ENCODE assay signal across 27 cellular contexts in the genomic region with DNA sequence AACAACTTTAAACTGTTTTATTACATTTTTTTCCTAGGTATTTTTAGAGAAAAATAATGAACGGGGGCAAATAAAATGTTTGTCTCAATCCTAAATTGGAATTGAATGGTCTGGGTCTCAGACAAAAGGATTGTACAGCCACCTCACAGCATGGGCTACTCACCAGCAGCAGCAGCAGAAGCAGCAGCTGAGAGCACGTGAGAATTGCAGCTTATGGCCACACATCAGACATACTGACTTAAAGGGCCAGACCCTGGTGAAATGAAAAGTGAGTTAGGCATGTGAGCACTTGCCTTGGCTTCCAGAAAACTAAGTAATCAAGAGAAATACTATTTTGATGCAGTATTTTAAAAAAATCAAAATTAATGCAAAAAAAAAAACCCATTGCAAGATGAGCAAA. TPM values are rescaled to one million over a fixed set of nuclear protein-coding genes. Genes with fewer than 3 reads are reported as not detected.
DNase-seq lines count a peak whose midpoint lies in the region; ATAC-seq, FAIRE-seq and TF ChIP-seq lines count a peak whose summit lies in the region.
"Had no signal": no experiment of that assay in that cellular context is flagged by ENCODE, and none has a peak within 500 bp of the region (broad histone marks: within the 10 kb centered on the region; RNA-seq: fewer than 3 reads in every experiment).

No MANE protein-coding gene starts in this region.

- no peak overlapping the region for H3K4me3 ChIP-seq in K562
- H3K4me3 ChIP-seq in mesenchymal stem cell (ENCODE audit: insufficient read depth in 1 of 2, low read depth in 1 of 2, low read length in 2 of 2): no peak overlapping the region
- H3K4me3 ChIP-seq in testis: no peak overlapping the region
- H3K4me3 ChIP-seq: body of pancreas, mucosa of descending colon, tibial artery had no signal

- no peak for FAIRE-seq in K562 (lab: Jason Lieb, UNC)

- no peak overlapping the region for H2BK12ac ChIP-seq in mesenchymal stem cell (ENCODE audit: low read length in 2 of 2)

- no peak overlapping the region for H2BK5ac ChIP-seq in mesenchymal stem cell (ENCODE audit: low read depth, low read length, poor library complexity, severe bottlenecking)

- TF ChIP-seq EP300 in K562 (IDR thresholded peaks at IDR 0.05; ENCODE audit: low read length): no peak

- DNase-seq in D341Med (ENCODE audit: low spot score): peak; percentile 52
- peak; percentile 16 for DNase-seq in HEK293T (ENCODE audit: extremely low spot score)
- peak in 1 of 4 experiments; percentile 15 for DNase-seq in K562 (ENCODE audit: extremely low read depth in 1 of 4, low spot score in 3 of 4)
- peak; percentile 11 for DNase-seq in mesenchymal stem cell
- DNase-seq in testis: no peak
- DNase-seq in activated CD4-positive, alpha-beta T cell treated with anti-CD3 and anti-CD28 coated beads for 48 hours: no peak
- DNase-seq in NCI-H2107 (lab: John Stamatoyannopoulos, UW): no peak
- DNase-seq: activated CD4-positive, CD25-positive, alpha-beta regulatory T cell treated with anti-CD3 and anti-CD28 coated beads, Interleukin-2, amount 50 U/mL, for 72 hours; activated gamma-delta T cell; body of pancreas; CD4-positive, CD25-positive, alpha-beta regulatory T cell; DMS153; foreskin keratinocyte; GDM1; hippocampal formation; KBM-7; mucosa of descending colon; NCI-H187 treated with DMSO at 0.1 percent for 48 hours; NCI-H2227 treated with DMSO at 0.1 percent for 48 hours; NCI-H774; nephron progenitor cell; posterior cingulate gyrus; SHP77 treated with DMSO at 0.1 percent for 48 hours; stimulated activated naive CD8-positive, alpha-beta T cell treated with anti-CD3 and anti-CD28 coated beads, Interleukin-15, amount 100 ng/mL, for 72 hours; T-cell; tibial artery had no signal

- TF ChIP-seq CTCF in K562 (IDR thresholded peaks at IDR 0.05 in 2 of 3, conservative IDR thresholded peaks at IDR 0.05 in 1 of 3; ENCODE audit: insufficient read depth in 2 of 3, low read depth in 1 of 3, low read length in 3 of 3) (no peak), testis (IDR thresholded peaks at IDR 0.05) (no peak)

- POLR2A ChIA-PET in HEK293T (lab: Yijun Ruan, JAX): no interaction called here
- POLR2A ChIA-PET in K562 (lab: Yijun Ruan, JAX): no interaction called here

- peak; percentile 68 for ATAC-seq in K562
- ATAC-seq: body of pancreas; foreskin keratinocyte; mucosa of descending colon; stimulated activated naive CD8-positive, alpha-beta T cell treated with anti-CD3 and anti-CD28 coated beads, Interleukin-15, amount 100 ng/mL, for 72 hours; T-cell had no signal

- H3K9ac ChIP-seq in K562 (ENCODE audit: insufficient read depth in 1 of 2, low read depth in 2 of 2, low read length in 2 of 2): no peak overlapping the region
- no peak overlapping the region for H3K9ac ChIP-seq in mesenchymal stem cell (ENCODE audit: low read length)

- H4K8ac ChIP-seq in mesenchymal stem cell (ENCODE audit: low read length): no peak overlapping the region

- no peaks in the 10 kb centered on the region for H3K79me1 ChIP-seq in mesenchymal stem cell (replicated peaks; ENCODE audit: low read length, poor library complexity, severe bottlenecking)

- H3K9me1 ChIP-seq in K562 (ENCODE audit: control insufficient read depth, insufficient read depth, low read length): no peaks in the 10 kb centered on the region

- H2AFZ ChIP-seq in K562 (ENCODE audit: low read depth, low read length) (no peak overlapping the region), mesenchymal stem cell (ENCODE audit: low read depth, low read length) (no peak overlapping the region)

- 8% methylated on average over 2 of the region's 2 CpGs for WGBS in K562 (ENCODE audit: insufficient coverage, low coverage, missing lambda C conversion rate)
- WGBS in mesenchymal stem cell: 75% methylated on average over 2 of the region's 2 CpGs
- 60 to 64% methylated on average over 2 of the region's 2 CpGs for WGBS in testis, 2 donors

- no peak for TF ChIP-seq POLR2A in K562 (conservative IDR thresholded peaks at IDR 0.05)
- TF ChIP-seq POLR2A in testis (IDR thresholded peaks at IDR 0.05): no peak

- no peak for TF ChIP-seq RAD21 in K562 (CRISPR knock-in tag; conservative IDR thresholded peaks at IDR 0.05 in 1 of 2, IDR thresholded peaks at IDR 0.05 in 1 of 2)

- H3K4ac ChIP-seq in mesenchymal stem cell (ENCODE audit: low read depth in 1 of 2, low read length in 2 of 2): no peak overlapping the region

- H4K20me1 ChIP-seq in K562 (replicated peaks; ENCODE audit: control insufficient read depth, insufficient read depth, low read length): no peaks in the 10 kb centered on the region

- H2BK120ac ChIP-seq in mesenchymal stem cell (ENCODE audit: low read depth, low read length): no peak overlapping the region

- no peak overlapping the region for H3K4me2 ChIP-seq in K562 (ENCODE audit: insufficient read depth, low read length)
- no peak overlapping the region for H3K4me2 ChIP-seq in mesenchymal stem cell (ENCODE audit: low read length, poor library complexity, severe bottlenecking)

- H3K4me1 ChIP-seq in K562 (replicated peaks in 1 of 2; ENCODE audit: control insufficient read depth in 2 of 2, insufficient read depth in 2 of 2, low read length in 2 of 2) (no peaks in the 10 kb centered on the region), mesenchymal stem cell (ENCODE audit: control insufficient read depth, insufficient read depth, low read depth, low read length) (peaks cover 2% of the 10 kb centered on the region), testis (no peaks in the 10 kb centered on the region)
- H3K4me1 ChIP-seq: body of pancreas, foreskin keratinocyte, tibial artery had no signal

- H3K27ac ChIP-seq in K562 (ENCODE audit: extremely low read depth, low read depth, low read length) (no peak overlapping the region), mesenchymal stem cell (ENCODE audit: low read length, poor library complexity, severe bottlenecking) (no peak overlapping the region), testis (no peak overlapping the region)
- H3K27ac ChIP-seq: body of pancreas, epithelial cell of prostate, foreskin keratinocyte, tibial artery had no signal

- no TSS peak for BruUV-seq in K562 (replicated peaks; lab: Mats Ljungman, UMichigan)

- H3K27me3 ChIP-seq in K562 (ENCODE audit: control insufficient read depth in 2 of 2, insufficient read depth in 2 of 2, low read length in 2 of 2) (no peaks in the 10 kb centered on the region), mesenchymal stem cell (ENCODE audit: control insufficient read depth in 1 of 2, insufficient read depth in 1 of 2, low read length in 2 of 2) (no peaks in the 10 kb centered on the region), testis (no peaks in the 10 kb centered on the region)
- H3K27me3 ChIP-seq: body of pancreas, foreskin keratinocyte, tibial artery had no signal

- H2AK5ac ChIP-seq in mesenchymal stem cell (ENCODE audit: low read length, severe bottlenecking): no peak overlapping the region

- H3K79me2 ChIP-seq in K562 (ENCODE audit: control insufficient read depth, insufficient read depth, low read length): no peaks in the 10 kb centered on the region

- no peaks in the 10 kb centered on the region for H3K36me3 ChIP-seq in K562 (ENCODE audit: control insufficient read depth, insufficient read depth, low read length)
- no peaks in the 10 kb centered on the region for H3K36me3 ChIP-seq in mesenchymal stem cell (ENCODE audit: control insufficient read depth in 1 of 2, insufficient read depth in 2 of 2, low read depth in 1 of 2, low read length in 2 of 2)
- H3K36me3 ChIP-seq in testis (ENCODE audit: low read depth, missing control alignments): no peaks in the 10 kb centered on the region
- H3K36me3 ChIP-seq: tibial artery had no signal

- no peak overlapping the region for H4K91ac ChIP-seq in mesenchymal stem cell (ENCODE audit: low read length)

- H3K9me3 ChIP-seq in K562 (replicated peaks; ENCODE audit: control insufficient read depth, insufficient read depth, low read depth, low read length) (no peaks in the 10 kb centered on the region), mesenchymal stem cell (ENCODE audit: control insufficient read depth, low read length) (no peaks in the 10 kb centered on the region), testis (no peaks in the 10 kb centered on the region)
- H3K9me3 ChIP-seq: body of pancreas, mucosa of descending colon, tibial artery had no signal

- intact Hi-C loops in K562 (cut with micrococcal nuclease): no loop called here
- intact Hi-C loops in testis (cut with DNase I; ENCODE audit: low total_unique reads): no loop called here

- no peak overlapping the region for H3K23ac ChIP-seq in mesenchymal stem cell (ENCODE audit: low read length in 2 of 2)

- H3K14ac ChIP-seq in mesenchymal stem cell (ENCODE audit: low read length in 2 of 2): no peak overlapping the region

- no peak overlapping the region for H2BK15ac ChIP-seq in mesenchymal stem cell (ENCODE audit: low read depth, poor library complexity, severe bottlenecking)

- CTCF ChIA-PET in HEK293T (lab: Yijun Ruan, JAX): no interaction called here
- CTCF ChIA-PET in K562 (lab: Yijun Ruan, JAX; ENCODE audit: low intra/inter-chr PET ratio): no interaction called here

- in situ Hi-C loops in K562 (cut with MboI): no loop called here

- no peak overlapping the region for H3K18ac ChIP-seq in mesenchymal stem cell (ENCODE audit: low read depth in 1 of 2, low read length in 2 of 2)

TF ChIP-seq in HEK293T, 16 proteins besides CTCF, POLR2A, EP300 and RAD21 (continues in another document):
- TF ChIP-seq HDGF (IDR thresholded peaks at IDR 0.05; ENCODE audit: borderline replicate concordance): no peak

RNA-seq across cellular contexts. Expression of a gene that starts 56.6 kb away (rescaled TPM):
- total RNA-seq in K562 (2011; cell fraction: chromatin; rRNA removed; ENCODE audit: low replicate concordance): 23.6 and 58.4 TPM in 2 replicates
- 11.5 and 13.7 TPM in 2 replicates for total RNA-seq in K562 (2011; cell fraction: nucleolus; rRNA removed)
- 23.2 and 30.4 TPM in 2 replicates for total RNA-seq in K562 (2011; cell fraction: nucleoplasm; rRNA removed)
- total RNA-seq in K562 (2014; rRNA removed): 7.7 and 11.1 TPM in 2 replicates
- total RNA-seq in K562 (2014; rRNA removed; fragmentation: Illumina TruSeq; extraction: Trizol): 16.2 and 19.7 TPM in 2 replicates
- 12.6 and 13.7 TPM in 2 replicates for total RNA-seq in K562 (2015; rRNA removed; fragmentation: Illumina TruSeq; extraction: Trizol)
- total RNA-seq in K562 (2021): 9.3 and 14.1 TPM in 2 replicates
- polyA plus RNA-seq in K562 (2011; rRNA removed): 20.3 and 25.0 TPM in 2 replicates
- 4.5 and 11.3 TPM in 2 replicates for polyA plus RNA-seq in K562 (2011; cell fraction: cytosol; rRNA removed)
- 14.2 and 26.2 TPM in 2 replicates for polyA plus RNA-seq in K562 (2011; cell fraction: nucleus; rRNA removed)
- 6.4 and 6.5 TPM in 2 replicates for polyA plus RNA-seq in K562 (2012)
- polyA plus RNA-seq in K562 (2014; fragmentation: Illumina TruSeq; extraction: Trizol): 11.2 and 11.4 TPM in 2 replicates
- 10 to 100 TPM; 16.8 to 29.7 TPM for polyA plus RNA-seq in K562 (2014; fragmentation: Nextera tagmentation; extraction: Ambion mirVana)
- 8.6 and 8.8 TPM in 2 replicates for polyA plus RNA-seq in K562 (2014; rRNA removed)
- 40.2 and 41.6 TPM in 2 replicates for polyA minus RNA-seq in K562 (2011; rRNA and poly(A)+ RNA removed)
- 6.3 and 9.5 TPM in 2 replicates for polyA minus RNA-seq in K562 (2011; cell fraction: cytosol; rRNA and poly(A)+ RNA removed)
- polyA minus RNA-seq in K562 (2011; cell fraction: nucleus; rRNA and poly(A)+ RNA removed): 17.1 and 32.8 TPM in 2 replicates
- 3.8 TPM for polyA plus RNA-seq in mesenchymal stem cell (2013, experiment 1 of 2)
- 3.9 TPM for polyA plus RNA-seq in mesenchymal stem cell (2013, experiment 2 of 2)
- total RNA-seq in testis: 10 to 100 TPM; 12.3 to 19.5 TPM
- polyA plus RNA-seq in testis (ENCODE audit: insufficient read depth, low read depth, low replicate concordance): 7.8 TPM

Comparison
In these comparisons a context has a peak if more than half of its experiments do, and no peak if none do; other contexts are left out.
1. DNase-seq: peak in D341Med (single experiment), HEK293T (single experiment) and mesenchymal stem cell (single experiment); none in testis (single experiment), activated CD4-positive, alpha-beta T cell treated with anti-CD3 and anti-CD28 coated beads for 48 hours (single experiment) and NCI-H2107 (single experiment).